Comparison of ENCODE assay signal across 22 cellular contexts in genomic region chr21:46441961-46442498, GRCh38.
"Had no signal": no experiment of that assay in that cellular context is flagged by ENCODE, and none has a peak within 500 bp of the region (broad histone marks: within the 10 kb centered on the region; RNA-seq: fewer than 3 reads in every experiment).

No MANE protein-coding gene starts in this region.

- H3K27me3 ChIP-seq: breast epithelium, SJSA1, tibial nerve had no signal

- H3K4me3 ChIP-seq: breast epithelium, psoas muscle, SJSA1, tibial nerve had no signal

- ATAC-seq: effector memory CD8-positive, alpha-beta T cell; left colon had no signal

- H3K4me1 ChIP-seq: breast epithelium, SJSA1 had no signal

- H3K9me3 ChIP-seq: breast epithelium, psoas muscle, SJSA1, tibial nerve had no signal

- H3K27ac Mint-ChIP-seq: activated B cell treated with CpG ODN at 0.5 μM for 24 hours; activated CD4-positive, alpha-beta memory T cell treated with anti-CD3 and anti-CD28 coated beads for 36 hours had no signal

- H3K4me3 Mint-ChIP-seq: activated B cell treated with CpG ODN at 0.5 μM for 24 hours; activated CD4-positive, alpha-beta memory T cell treated with anti-CD3 and anti-CD28 coated beads for 36 hours; activated naive CD4-positive, alpha-beta T cell treated with anti-CD3 and anti-CD28 coated beads, Interleukin-2, amount 10 ng/mL, durations not matched to agents 7 days and 5 days; activated T-cell treated with anti-CD3 and anti-CD28 coated beads, Interleukin-2, amount 50 U/mL, for 24 hours; effector memory CD8-positive, alpha-beta T cell had no signal

- H3K4me1 Mint-ChIP-seq: activated naive CD4-positive, alpha-beta T cell treated with anti-CD3 and anti-CD28 coated beads, Interleukin-2, amount 10 ng/mL, durations not matched to agents 7 days and 5 days had no signal

- H3K27me3 Mint-ChIP-seq: activated B cell treated with CpG ODN at 0.5 μM for 24 hours; activated CD4-positive, alpha-beta memory T cell treated with anti-CD3 and anti-CD28 coated beads for 36 hours; activated naive CD4-positive, alpha-beta T cell treated with anti-CD3 and anti-CD28 coated beads, Interleukin-2, amount 10 ng/mL, durations not matched to agents 7 days and 5 days; activated T-cell treated with anti-CD3 and anti-CD28 coated beads, Interleukin-2, amount 50 U/mL, for 24 hours; effector memory CD8-positive, alpha-beta T cell had no signal

- FAIRE-seq: astrocyte, islet of Langerhans, small intestine, TTC549, urothelium cell line had no signal

- H3K27ac ChIP-seq: breast epithelium, epithelial cell of prostate, psoas muscle, SJSA1, tibial nerve had no signal

- H3K9me3 Mint-ChIP-seq: activated B cell treated with CpG ODN at 0.5 μM for 24 hours; activated CD4-positive, alpha-beta memory T cell treated with anti-CD3 and anti-CD28 coated beads for 36 hours; activated naive CD4-positive, alpha-beta T cell treated with anti-CD3 and anti-CD28 coated beads, Interleukin-2, amount 10 ng/mL, durations not matched to agents 7 days and 5 days; activated T-cell treated with anti-CD3 and anti-CD28 coated beads, Interleukin-2, amount 50 U/mL, for 24 hours; effector memory CD8-positive, alpha-beta T cell had no signal

- DNase-seq: activated B cell treated with CpG ODN at 0.5 μM for 24 hours; activated CD4-positive, alpha-beta memory T cell treated with anti-CD3 and anti-CD28 coated beads for 36 hours; activated CD4-positive, alpha-beta T cell treated with anti-CD3 and anti-CD28 coated beads for 4 hours; activated naive CD4-positive, alpha-beta T cell treated with anti-CD3 and anti-CD28 coated beads, Interleukin-2, amount 10 ng/mL, durations not matched to agents 7 days and 5 days; activated T-cell treated with anti-CD3 and anti-CD28 coated beads, Interleukin-2, amount 50 U/mL, for 24 hours; dermis blood vessel endothelial cell; effector memory CD8-positive, alpha-beta T cell; foreskin fibroblast; left colon; right cardiac atrium; small intestine; stimulated activated CD4-positive, alpha-beta T cell treated with anti-CD3 and anti-CD28 coated beads, Interleukin-15, amount 100 ng/mL, for 24 hours; stimulated activated CD4-positive, alpha-beta T cell treated with anti-CD3 and anti-CD28 coated beads, Interleukin-2, amount 100 ng/mL, for 48 hours had no signal
